Comparison of ENCODE assay signal across 8 cellular contexts in the genomic region with DNA sequence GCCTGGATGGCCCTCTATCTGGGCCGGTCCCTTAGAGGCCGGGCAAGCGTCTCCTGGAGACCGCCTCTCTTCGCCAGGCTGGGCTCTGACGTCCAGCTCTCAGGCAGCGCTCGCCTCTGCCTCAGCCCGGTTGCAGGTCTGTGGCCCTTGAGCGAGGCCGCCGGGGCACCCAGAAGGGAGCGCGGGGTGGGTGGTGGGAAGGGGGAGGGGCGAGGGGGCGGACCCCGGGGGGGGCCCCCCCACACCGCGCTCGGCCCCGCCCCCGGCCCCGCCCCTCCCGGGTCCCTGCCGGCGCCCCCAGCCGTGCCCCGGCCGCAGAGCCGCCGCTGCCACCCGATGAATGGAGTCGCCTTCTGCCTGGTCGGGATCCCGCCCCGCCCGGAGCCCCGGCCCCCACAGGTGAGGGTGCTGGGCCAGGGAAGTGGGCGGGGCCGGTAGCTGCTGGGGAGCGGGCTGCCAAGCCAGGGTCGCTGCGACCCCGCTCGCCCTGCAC. TPM values are rescaled to one million over a fixed set of nuclear protein-coding genes. Genes with fewer than 3 reads are reported as not detected.
A peak's percentile ranks its signal among the peaks of the same experiment; 100 is the strongest.
DNase-seq lines count a peak whose midpoint lies in the region; ATAC-seq, FAIRE-seq and TF ChIP-seq lines count a peak whose summit lies in the region.

TSS of gene ARHGAP23 (plus strand) at position 315 of the 493 bp plus-strand sequence. CDS start at position 337, 22 bp downstream.

- no peaks in the 10 kb centered on the region for H3K36me3 ChIP-seq in transverse colon

- H3K27ac Mint-ChIP-seq in activated naive CD8-positive, alpha-beta T cell treated with anti-CD3 and anti-CD28 coated beads for 36 hours: no peak within 1 kb of the TSS
- no peak within 1 kb of the TSS for H3K27ac Mint-ChIP-seq in nephron progenitor cell

- no peaks in the 10 kb centered on the region for H3K9me3 Mint-ChIP-seq in activated naive CD8-positive, alpha-beta T cell treated with anti-CD3 and anti-CD28 coated beads for 36 hours
- H3K9me3 Mint-ChIP-seq in nephron progenitor cell: no peaks in the 10 kb centered on the region

- WGBS in transverse colon (ENCODE audit: low coverage in 1 of 2), 2 donors: 0 to 2% methylated on average over 1 to 10 of the region's 45 CpGs

- peak within 1 kb of the TSS; percentile 84 to 96 (median 90) for H3K27ac ChIP-seq in transverse colon

- peak; percentile 13 for TF ChIP-seq POLR2A in transverse colon (IDR thresholded peaks at IDR 0.05)

- DNase-seq in GM12864 (ENCODE audit: low read depth) (no peak), RCC 7860 (ENCODE audit: low spot score) (peak; percentile 53), germinal center (ENCODE audit: low spot score) (peak; percentile 67), nephron progenitor cell (peak; percentile 63), transverse colon (peak; percentile 62), cortex of kidney (lab: John Stamatoyannopoulos, UW) (no peak)
- peak; percentile 27 for DNase-seq in activated naive CD8-positive, alpha-beta T cell treated with anti-CD3 and anti-CD28 coated beads for 36 hours

- no peak for TF ChIP-seq CTCF in GM12864 (IDR thresholded peaks at IDR 0.05; ENCODE audit: low read depth, low read length, missing control alignments)
- no peak for TF ChIP-seq CTCF in nephron progenitor cell (IDR thresholded peaks at IDR 0.05)
- TF ChIP-seq CTCF in transverse colon (IDR thresholded peaks at IDR 0.05): no peak

- intact Hi-C loops in transverse colon (cut with DNase I; ENCODE audit: low total_unique reads): loop anchor here (5.0 kb wide), 1 partner anchor 59 kb away; no protein-coding TSS in a partner anchor

- H3K4me1 Mint-ChIP-seq in activated naive CD8-positive, alpha-beta T cell treated with anti-CD3 and anti-CD28 coated beads for 36 hours: peaks cover 7% of the 10 kb centered on the region
- H3K4me1 Mint-ChIP-seq in nephron progenitor cell: peaks cover 49% of the 10 kb centered on the region

- peak within 1 kb of the TSS; percentile 62 for H3K4me3 Mint-ChIP-seq in activated naive CD8-positive, alpha-beta T cell treated with anti-CD3 and anti-CD28 coated beads for 36 hours
- peak within 1 kb of the TSS; percentile 81 for H3K4me3 Mint-ChIP-seq in nephron progenitor cell

- peaks cover 8% of the 10 kb centered on the region for H3K27me3 ChIP-seq in transverse colon

- TF ChIP-seq EP300 in transverse colon (IDR thresholded peaks at IDR 0.05; ENCODE audit: low read depth): no peak

- H3K36me3 Mint-ChIP-seq in activated naive CD8-positive, alpha-beta T cell treated with anti-CD3 and anti-CD28 coated beads for 36 hours: no peaks in the 10 kb centered on the region
- no peaks in the 10 kb centered on the region for H3K36me3 Mint-ChIP-seq in nephron progenitor cell (ENCODE audit: low read depth)

- ATAC-seq in HG02970 (IDR thresholded peaks at IDR 0.05; ENCODE audit: low FRiP score, unreplicated experiment): no peak

- no peak for FAIRE-seq in RCC 7860 (lab: Jason Lieb, UNC)

- H3K4me1 ChIP-seq in transverse colon: peaks cover 9 to 28% (median 20%) of the 10 kb centered on the region in 4 donors

- no peaks in the 10 kb centered on the region for H3K9me3 ChIP-seq in transverse colon

- in situ Hi-C loops in transverse colon (cut with MboI; ENCODE audit: low pct_ligation_motif_present in 1 of 4, low pct_unique_long_range_greater_than_20kb in 1 of 4, low sequenced_read_pairs in 3 of 4): no loop called here

- H3K4me3 ChIP-seq in GM12864 (ENCODE audit: low read depth, low read length) (peak within 1 kb of the TSS; percentile 74), transverse colon (peak within 1 kb of the TSS; percentile 62 to 84 (median 76))

- peaks cover 51% of the 10 kb centered on the region for H3K27me3 Mint-ChIP-seq in activated naive CD8-positive, alpha-beta T cell treated with anti-CD3 and anti-CD28 coated beads for 36 hours
- peaks cover 28% of the 10 kb centered on the region for H3K27me3 Mint-ChIP-seq in nephron progenitor cell (ENCODE audit: low read depth, poor library complexity)

RNA-seq across cellular contexts. Expression of gene ARHGAP23, which starts in this region (rescaled TPM):
- total RNA-seq in activated naive CD8-positive, alpha-beta T cell treated with anti-CD3 and anti-CD28 coated beads for 36 hours: under 1 TPM; 0.08 to 0.66 TPM
- total RNA-seq in transverse colon: 10 to 100 TPM in 3 of 4 donors, 1 to 10 TPM in 1; 4.5 to 21.7 (median 17.0) TPM

Comparison
In these comparisons a context has a peak if more than half of its experiments do, and no peak if none do; other contexts are left out.
1. Peak in DNase-seq in activated naive CD8-positive, alpha-beta T cell treated with anti-CD3 and anti-CD28 coated beads for 36 hours; RNA of the gene not detected or under 1 TPM.
2. DNase-seq: peak in RCC 7860 (single experiment), germinal center (single experiment), nephron progenitor cell (single experiment) and transverse colon (single experiment); none in GM12864 (single experiment) and cortex of kidney (single experiment).